ENCODE assay signal across 8 cellular contexts in the genomic region with DNA sequence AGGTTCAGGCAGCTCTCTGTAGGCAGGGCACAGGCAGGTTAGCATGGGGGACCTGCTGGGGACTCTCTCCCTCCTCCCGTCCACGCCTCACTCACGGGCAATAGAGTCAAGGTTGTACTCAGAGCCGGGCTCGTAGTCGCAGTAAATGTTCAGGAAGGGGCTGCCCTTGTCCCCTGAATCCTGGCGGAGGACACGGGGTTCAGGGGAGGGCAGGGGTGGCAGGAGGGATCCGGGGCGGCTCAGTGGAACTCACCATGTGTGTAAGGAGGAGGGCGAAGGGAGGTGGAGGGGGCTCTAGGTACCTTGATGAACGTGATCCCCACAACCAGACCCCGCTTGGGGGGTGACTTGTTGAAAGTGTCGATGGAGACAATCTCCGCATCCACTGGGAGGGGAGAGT. TPM values are rescaled to one million over a fixed set of nuclear protein-coding genes. Genes with fewer than 3 reads are reported as not detected.
DNase-seq lines count a peak whose midpoint lies in the region; ATAC-seq and TF ChIP-seq lines count a peak whose summit lies in the region.

No MANE protein-coding gene starts in this region.

- peak overlapping the region; percentile 70 for H3K4me3 ChIP-seq in fibroblast of pulmonary artery (replicated peaks; ENCODE audit: low read depth, low read length)
- H3K4me3 ChIP-seq in retinal pigment epithelial cell (ENCODE audit: low read length): peak overlapping the region; percentile 67
- peak overlapping the region in 1 of 2 donors; percentile 58 for H3K4me3 ChIP-seq in tibial artery

- ATAC-seq in T-cell (replicated peaks in 1 of 4) (no peak), HG02840 (IDR thresholded peaks at IDR 0.05; ENCODE audit: low FRiP score, unreplicated experiment) (no peak), GM21825 (IDR thresholded peaks at IDR 0.05; ENCODE audit: unreplicated experiment) (no peak)

- intact Hi-C loops in tibial artery (cut with DNase I; ENCODE audit: low total_unique reads): no loop called here

- H3K27ac ChIP-seq in H9 (ENCODE audit: insufficient read length, low read depth, low read length) (no peak overlapping the region), tibial artery (no peak overlapping the region)

- H3K27ac Mint-ChIP-seq in H9 (peak overlapping the region in 1 of 3 experiments; percentile 87; a peak in 2 of 7 replicates), T-cell (peak overlapping the region in 1 of 2 donors; percentile 99)

- peaks cover 11 to 18% (median 13%) of the 10 kb centered on the region in 3 donors for H3K36me3 ChIP-seq in tibial artery

- H3K4me2 ChIP-seq in H9 (ENCODE audit: insufficient read depth, insufficient read length, low read length): peak overlapping the region; percentile 92

- H3K79me1 ChIP-seq in H9 (ENCODE audit: insufficient read depth, low read depth, low read length, poor library complexity, severe bottlenecking): no peaks in the 10 kb centered on the region

- peaks cover 5% of the 10 kb centered on the region for H3K23me2 ChIP-seq in H9 (ENCODE audit: insufficient read length, low read depth, low read length, poor library complexity, severe bottlenecking)

- H3K4me1 Mint-ChIP-seq in H9 (peaks cover 16 to 21% of the 10 kb centered on the region in 2 experiments), T-cell (peaks cover 32 to 45% (median 38%) of the 10 kb centered on the region in 3 donors)

- H2BK5ac ChIP-seq in H9 (ENCODE audit: insufficient read length, low read length): no peak overlapping the region

- CTCF ChIA-PET in T-cell (lab: Charles Lee): interaction anchor here in 1 of 2 donors (0.7 to 1.1 kb wide), 4 partner anchors 51 to 134 kb away, joined by 3 to 4 read pairs (median 4); a partner anchor contains a TSS

- H4K8ac ChIP-seq in H9 (replicated peaks; ENCODE audit: insufficient read length, low read depth, low read length): no peak overlapping the region

- no peak for TF ChIP-seq CTCF in H9 (conservative IDR thresholded peaks at IDR 0.05)
- no peak for TF ChIP-seq CTCF in fibroblast of pulmonary artery (IDR thresholded peaks at IDR 0.05; ENCODE audit: low read length, missing control alignments)
- TF ChIP-seq CTCF in retinal pigment epithelial cell (conservative IDR thresholded peaks at IDR 0.05; ENCODE audit: low read depth, low read length): no peak
- TF ChIP-seq CTCF in tibial artery (IDR thresholded peaks at IDR 0.05): no peak
- TF ChIP-seq CTCF in GM10266 (IDR thresholded peaks at IDR 0.05; ENCODE audit: control insufficient read depth, insufficient read depth, low read depth, missing control alignments): no peak

- no peak overlapping the region for H3K4ac ChIP-seq in H9 (ENCODE audit: low read depth, low read length)

- POLR2A ChIA-PET in T-cell (lab: Charles Lee): interaction anchor here in 1 of 2 donors (0.7 kb wide), 1 partner anchor 17 kb away, joined by 3 read pairs; no protein-coding TSS in a partner anchor

- no peak overlapping the region for H3K18ac ChIP-seq in H9 (ENCODE audit: insufficient read length, low read depth, low read length)

- H3K27me3 Mint-ChIP-seq in H9 (ENCODE audit: low read depth) (peaks cover 6% of the 10 kb centered on the region; the same call in 1 of the 2 replicates), T-cell (no peaks in the 10 kb centered on the region)

- no peaks in the 10 kb centered on the region for H3K79me2 ChIP-seq in H9 (ENCODE audit: insufficient read depth, low read length)

- H3K4me1 ChIP-seq in H9 (ENCODE audit: insufficient read depth, low read length) (no peaks in the 10 kb centered on the region), tibial artery (peaks cover 0 to 24% (median 10%) of the 10 kb centered on the region in 4 donors)

- H3K4me3 Mint-ChIP-seq in H9 (peak overlapping the region; percentile 91 to 95), T-cell (peak overlapping the region; percentile 95 to 97 (median 96))

- no peaks in the 10 kb centered on the region for H3K9me3 ChIP-seq in H9 (ENCODE audit: control insufficient read depth, low read depth, low read length)
- H3K9me3 ChIP-seq in tibial artery: no peaks in the 10 kb centered on the region

- H4K91ac ChIP-seq in H9 (ENCODE audit: insufficient read length, low read depth, low read length): no peak overlapping the region

- H2BK15ac ChIP-seq in H9 (ENCODE audit: low read depth, low read length): no peak overlapping the region

- H2AK5ac ChIP-seq in H9 (ENCODE audit: insufficient read length, low read length): no peak overlapping the region

- H3K14ac ChIP-seq in H9 (ENCODE audit: insufficient read depth, low read length): no peak overlapping the region

- no peaks in the 10 kb centered on the region for H3K27me3 ChIP-seq in H9 (ENCODE audit: insufficient read depth, low read length)
- H3K27me3 ChIP-seq in tibial artery: peaks cover 0 to 18% of the 10 kb centered on the region in 2 donors

- H2AFZ ChIP-seq in H9 (ENCODE audit: low read length): no peak overlapping the region

- no peak overlapping the region for H2BK12ac ChIP-seq in H9 (ENCODE audit: insufficient read length, low read depth, low read length)

- no peak overlapping the region for H3K9ac ChIP-seq in H9 (ENCODE audit: extremely low read depth, insufficient read length, low read length)

- H3K9me3 Mint-ChIP-seq in H9: peaks cover 0 to 2% of the 10 kb centered on the region in 2 experiments; a peak in 3 of 5 replicates
- H3K9me3 Mint-ChIP-seq in T-cell: no peaks in the 10 kb centered on the region

- peaks cover 2 to 5% (median 4%) of the 10 kb centered on the region in 3 experiments; a peak in 4 of 7 replicates for H3K36me3 Mint-ChIP-seq in H9 (ENCODE audit: insufficient read depth in 1 of 3, low read depth in 3 of 3)
- H3K36me3 Mint-ChIP-seq in T-cell: peaks cover 2% of the 10 kb centered on the region

- H3T11ph ChIP-seq in H9 (ENCODE audit: low read length): no peak overlapping the region

- H4K5ac ChIP-seq in H9 (ENCODE audit: insufficient read length, low read depth, low read length): no peak overlapping the region

- H2BK120ac ChIP-seq in H9 (ENCODE audit: low read depth, low read length, poor library complexity, severe bottlenecking): no peak overlapping the region

- H4K20me1 ChIP-seq in H9 (ENCODE audit: control insufficient read depth, insufficient read depth, insufficient read length): no peaks in the 10 kb centered on the region

- no peak overlapping the region for H2BK20ac ChIP-seq in H9 (ENCODE audit: low read depth, low read length, poor library complexity, severe bottlenecking)

- H3K56ac ChIP-seq in H9 (ENCODE audit: insufficient read length, low read depth, low read length): no peak overlapping the region

- no CpG with 5 or more reads among the region's 15 CpGs for WGBS in H9 (ENCODE audit: extremely low coverage, insufficient read length, low lambda C conversion rate)

- no peak overlapping the region for H3K23ac ChIP-seq in H9 (ENCODE audit: insufficient read length, low read depth, low read length)

- DNase-seq in H9 (no peak), T-cell (no peak), fibroblast of pulmonary artery (ENCODE audit: low read depth) (no peak), retinal pigment epithelial cell (ENCODE audit: low read depth) (no peak), tibial artery (no peak), GM10266 (ENCODE audit: extremely low spot score) (no peak)

RNA-seq across cellular contexts. Expression of a gene that starts 0.8 kb away (rescaled TPM):
- total RNA-seq in H9 (2021) (33.6 and 35.4 TPM in 2 replicates), T-cell (1 to 10 TPM; 2.8 to 5.8 (median 5.4) TPM)

RNA-seq across cellular contexts. Expression of a gene that starts 11.5 kb away (rescaled TPM):
- total RNA-seq in H9 (2021) (10.7 and 11.3 TPM in 2 replicates), T-cell (not detected)

RNA-seq across cellular contexts. Expression of a gene that starts 31.7 kb away (rescaled TPM):
- total RNA-seq in H9 (2021) (62.3 and 62.8 TPM in 2 replicates), T-cell (100 to 1,000 TPM in 2 of 5 donors, 10 to 100 TPM in 3; 81.1 to 119 (median 86.7) TPM)
